In the genomic region with DNA sequence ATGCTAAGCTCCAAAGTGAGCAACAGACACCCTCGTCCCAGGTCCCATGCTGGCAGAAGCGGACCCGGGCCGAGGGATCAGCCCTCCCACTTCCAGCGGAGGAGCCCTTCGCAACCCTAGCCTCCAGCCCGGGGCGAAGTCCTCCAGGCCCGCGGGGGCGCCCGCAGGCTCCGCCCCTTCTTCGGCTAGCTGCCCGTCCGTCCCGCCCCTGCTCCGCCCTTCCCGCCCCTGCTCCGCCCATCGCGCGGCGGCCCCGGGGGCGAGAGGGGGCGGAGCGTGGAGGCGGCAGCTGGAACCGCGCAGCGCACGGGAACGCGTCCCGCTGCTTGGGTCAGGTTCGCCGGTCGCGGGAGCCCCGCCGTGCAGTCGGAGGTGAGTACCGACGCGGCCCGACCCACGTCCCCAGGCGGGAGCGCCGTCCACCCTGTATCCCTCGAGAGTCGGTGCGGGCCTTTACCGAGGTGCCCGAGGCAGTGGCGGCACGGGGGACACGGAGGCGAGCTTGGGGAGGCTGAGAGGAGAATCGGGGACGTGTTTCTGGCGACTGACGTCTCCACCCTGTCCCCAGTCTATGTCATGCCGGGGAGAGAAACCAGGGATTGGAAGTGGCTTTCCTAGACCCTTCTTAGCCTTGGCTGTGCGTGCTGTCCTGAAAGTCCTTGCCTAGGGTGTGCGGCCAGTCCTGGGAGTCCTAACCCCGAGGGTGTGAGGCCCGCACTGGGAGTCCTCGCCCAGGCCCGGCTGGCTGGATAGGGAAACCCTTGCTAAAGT, we compare ENCODE assay signal across 1 cellular context.
A peak's percentile ranks its signal among the peaks of the same experiment; 100 is the strongest.
TF ChIP-seq lines count a peak whose summit lies in the region.

Gene ACO1, plus strand, starts transcription at position 280 of the 771 bp plus-strand sequence. CDS start 20,864 bp downstream, outside the sequence.

TF ChIP-seq in HepG2, 621 proteins besides CTCF, POLR2A, EP300 and RAD21 (continued from another document and continues in another):
- TF ChIP-seq, protein P1, sequence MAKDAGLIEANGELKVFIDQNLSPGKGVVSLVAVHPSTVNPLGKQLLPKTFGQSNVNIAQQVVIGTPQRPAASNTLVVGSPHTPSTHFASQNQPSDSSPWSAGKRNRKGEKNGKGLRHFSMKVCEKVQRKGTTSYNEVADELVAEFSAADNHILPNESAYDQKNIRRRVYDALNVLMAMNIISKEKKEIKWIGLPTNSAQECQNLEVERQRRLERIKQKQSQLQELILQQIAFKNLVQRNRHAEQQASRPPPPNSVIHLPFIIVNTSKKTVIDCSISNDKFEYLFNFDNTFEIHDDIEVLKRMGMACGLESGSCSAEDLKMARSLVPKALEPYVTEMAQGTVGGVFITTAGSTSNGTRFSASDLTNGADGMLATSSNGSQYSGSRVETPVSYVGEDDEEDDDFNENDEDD (CRISPR knock-in tag; IDR thresholded peaks at IDR 0.05; ENCODE audit: borderline replicate concordance) = peak; percentile 49; the same call in 1 of the 2 replicates
- TF ChIP-seq BRD4 (CRISPR knock-in tag; IDR thresholded peaks at IDR 0.05) (peak; percentile 80), ZFX (CRISPR knock-in tag; IDR thresholded peaks at IDR 0.05; ENCODE audit: low read depth) (peak; percentile 94), ZSCAN9 (CRISPR knock-in tag; IDR thresholded peaks at IDR 0.05; ENCODE audit: borderline replicate concordance) (no peak), ZNF501 (CRISPR knock-in tag; IDR thresholded peaks at IDR 0.05) (peak; percentile 74; the same call in 1 of the 2 replicates), ZIK1 (CRISPR knock-in tag; IDR thresholded peaks at IDR 0.05; ENCODE audit: borderline replicate concordance, low read depth) (peak; percentile 95; the same call in 1 of the 2 replicates), ZNF782 (CRISPR knock-in tag; IDR thresholded peaks at IDR 0.05; ENCODE audit: borderline replicate concordance) (peak; percentile 56; the same call in 1 of the 2 replicates), MLXIP (CRISPR knock-in tag; IDR thresholded peaks at IDR 0.05; ENCODE audit: borderline replicate concordance) (no peak), HNF4A (CRISPR knock-in tag; IDR thresholded peaks at IDR 0.05) (peak; percentile 87), CREBL2 (CRISPR knock-in tag; IDR thresholded peaks at IDR 0.05; ENCODE audit: borderline replicate concordance) (peak; percentile 40; the same call in 1 of the 2 replicates), ZNF670 (CRISPR knock-in tag; IDR thresholded peaks at IDR 0.05; ENCODE audit: borderline replicate concordance) (peak; percentile 95), ZNF577 (CRISPR knock-in tag; IDR thresholded peaks at IDR 0.05; ENCODE audit: borderline replicate concordance, low read depth) (0 out of 2 replicates have a peak, but pooled peaks have one; percentile 52), ZNF549 (CRISPR knock-in tag; IDR thresholded peaks at IDR 0.05) (0 out of 2 replicates have a peak, but pooled peaks have one; percentile 56), SRSF1 (optimal IDR thresholded peaks at IDR 0.05; ENCODE audit: low read depth, low read length) (peak; percentile 64), ZNF816 (CRISPR knock-in tag; IDR thresholded peaks at IDR 0.05; ENCODE audit: borderline replicate concordance) (peak; percentile 94; the same call in 1 of the 2 replicates), ZMYM4 (CRISPR knock-in tag; IDR thresholded peaks at IDR 0.05) (peak; percentile 99), SAP130 (CRISPR knock-in tag; IDR thresholded peaks at IDR 0.05; ENCODE audit: low read depth) (peak; percentile 92), MXD1 (CRISPR knock-in tag; IDR thresholded peaks at IDR 0.05) (peak; percentile 79), ZNF264 (CRISPR knock-in tag; IDR thresholded peaks at IDR 0.05) (no peak), ZNF570 (CRISPR knock-in tag; IDR thresholded peaks at IDR 0.05; ENCODE audit: borderline replicate concordance) (peak; percentile 45; the same call in 1 of the 2 replicates), DR1 (CRISPR knock-in tag; IDR thresholded peaks at IDR 0.05) (peak; percentile 71; the same call in 1 of the 2 replicates), NR0B2 (CRISPR knock-in tag; IDR thresholded peaks at IDR 0.05) (no peak), ZNF260 (CRISPR knock-in tag; IDR thresholded peaks at IDR 0.05; ENCODE audit: borderline replicate concordance, low read depth) (no peak), FOXA3 (CRISPR knock-in tag; IDR thresholded peaks at IDR 0.05) (peak; percentile 29), SIX4 (CRISPR knock-in tag; IDR thresholded peaks at IDR 0.05) (peak; percentile 32; the same call in 1 of the 2 replicates), PATZ1 (CRISPR knock-in tag; IDR thresholded peaks at IDR 0.05) (peak; percentile 93), ARID3A (IDR thresholded peaks at IDR 0.05; ENCODE audit: low read depth, low read length) (no peak), SOX5 (CRISPR knock-in tag; IDR thresholded peaks at IDR 0.05; ENCODE audit: borderline replicate concordance) (0 out of 2 replicates have a peak, but pooled peaks have one; percentile 28), IRF2 (CRISPR knock-in tag; IDR thresholded peaks at IDR 0.05) (peak; percentile 11; the same call in 1 of the 2 replicates), ZNF230 (CRISPR knock-in tag; IDR thresholded peaks at IDR 0.05) (peak; percentile 88; the same call in 1 of the 2 replicates)
- TF ChIP-seq, protein P2, sequence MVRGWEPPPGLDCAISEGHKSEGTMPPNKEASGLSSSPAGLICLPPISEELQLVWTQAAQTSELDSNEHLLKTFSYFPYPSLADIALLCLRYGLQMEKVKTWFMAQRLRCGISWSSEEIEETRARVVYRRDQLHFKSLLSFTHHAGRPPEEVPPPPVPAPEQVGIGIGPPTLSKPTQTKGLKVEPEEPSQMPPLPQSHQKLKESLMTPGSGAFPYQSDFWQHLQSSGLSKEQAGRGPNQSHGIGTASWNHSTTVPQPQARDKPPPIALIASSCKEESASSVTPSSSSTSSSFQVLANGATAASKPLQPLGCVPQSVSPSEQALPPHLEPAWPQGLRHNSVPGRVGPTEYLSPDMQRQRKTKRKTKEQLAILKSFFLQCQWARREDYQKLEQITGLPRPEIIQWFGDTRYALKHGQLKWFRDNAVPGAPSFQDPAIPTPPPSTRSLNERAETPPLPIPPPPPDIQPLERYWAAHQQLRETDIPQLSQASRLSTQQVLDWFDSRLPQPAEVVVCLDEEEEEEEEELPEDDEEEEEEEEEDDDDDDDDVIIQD (CRISPR knock-in tag; IDR thresholded peaks at IDR 0.05; ENCODE audit: low read depth) = peak; percentile 79; the same call in 1 of the 2 replicates
- TF ChIP-seq, protein P3, sequence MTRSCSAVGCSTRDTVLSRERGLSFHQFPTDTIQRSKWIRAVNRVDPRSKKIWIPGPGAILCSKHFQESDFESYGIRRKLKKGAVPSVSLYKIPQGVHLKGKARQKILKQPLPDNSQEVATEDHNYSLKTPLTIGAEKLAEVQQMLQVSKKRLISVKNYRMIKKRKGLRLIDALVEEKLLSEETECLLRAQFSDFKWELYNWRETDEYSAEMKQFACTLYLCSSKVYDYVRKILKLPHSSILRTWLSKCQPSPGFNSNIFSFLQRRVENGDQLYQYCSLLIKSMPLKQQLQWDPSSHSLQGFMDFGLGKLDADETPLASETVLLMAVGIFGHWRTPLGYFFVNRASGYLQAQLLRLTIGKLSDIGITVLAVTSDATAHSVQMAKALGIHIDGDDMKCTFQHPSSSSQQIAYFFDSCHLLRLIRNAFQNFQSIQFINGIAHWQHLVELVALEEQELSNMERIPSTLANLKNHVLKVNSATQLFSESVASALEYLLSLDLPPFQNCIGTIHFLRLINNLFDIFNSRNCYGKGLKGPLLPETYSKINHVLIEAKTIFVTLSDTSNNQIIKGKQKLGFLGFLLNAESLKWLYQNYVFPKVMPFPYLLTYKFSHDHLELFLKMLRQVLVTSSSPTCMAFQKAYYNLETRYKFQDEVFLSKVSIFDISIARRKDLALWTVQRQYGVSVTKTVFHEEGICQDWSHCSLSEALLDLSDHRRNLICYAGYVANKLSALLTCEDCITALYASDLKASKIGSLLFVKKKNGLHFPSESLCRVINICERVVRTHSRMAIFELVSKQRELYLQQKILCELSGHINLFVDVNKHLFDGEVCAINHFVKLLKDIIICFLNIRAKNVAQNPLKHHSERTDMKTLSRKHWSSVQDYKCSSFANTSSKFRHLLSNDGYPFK (CRISPR knock-in tag; IDR thresholded peaks at IDR 0.05; ENCODE audit: borderline replicate concordance) = peak; percentile 60; the same call in 1 of the 2 replicates
